Comparison of ENCODE assay signal across 15 cellular contexts in the genomic region with DNA sequence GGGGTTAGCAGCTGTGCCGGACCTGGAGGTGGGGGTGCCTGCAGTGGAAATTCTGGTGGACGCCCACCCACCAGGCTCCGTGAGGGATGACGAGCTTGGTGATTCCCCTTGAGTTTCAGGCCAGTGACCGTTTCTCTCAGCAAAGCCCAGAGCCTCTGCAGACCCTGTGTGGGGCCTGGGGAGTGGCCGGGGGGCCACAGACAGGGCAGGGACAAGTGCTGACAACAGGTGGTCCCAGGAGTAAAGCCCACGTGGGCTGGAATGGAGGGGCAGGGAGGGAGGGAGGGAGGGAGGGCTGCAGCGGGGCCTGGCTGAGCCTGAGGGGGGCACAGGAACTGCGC.
"Had no signal": no experiment of that assay in that cellular context is flagged by ENCODE, and none has a peak within 500 bp of the region (broad histone marks: within the 10 kb centered on the region; RNA-seq: fewer than 3 reads in every experiment).

No MANE protein-coding gene starts in this region.

- H3K4me1 ChIP-seq: colonic mucosa had no signal

- DNase-seq: activated CD4-positive, alpha-beta T cell treated with anti-CD3 and anti-CD28 coated beads for 1 hour; activated CD4-positive, alpha-beta T cell treated with anti-CD3 and anti-CD28 coated beads, Interleukin-2, amount 50 U/mL, for 48 hours; activated naive CD4-positive, alpha-beta T cell treated with anti-CD3 and anti-CD28 coated beads, Interleukin-2, amount 10 ng/mL, durations not matched to agents 7 days and 5 days; colonic mucosa; esophagus squamous epithelium; midbrain; stimulated activated CD4-positive, alpha-beta T cell treated with anti-CD3 and anti-CD28 coated beads, Interleukin-15, amount 100 ng/mL, for 24 hours; stimulated activated CD4-positive, alpha-beta T cell treated with anti-CD3 and anti-CD28 coated beads, Interleukin-4, amount 100 ng/mL, for 1 hour; stimulated activated naive B cell treated with anti-CD40 and anti-IgM and Interleukin-4, amounts not matched to agents 10 μg/mL and 1 μg/mL and 100 μg/mL, for 72 hours; upper lobe of right lung had no signal

- H3K36me3 ChIP-seq: colonic mucosa, ovary, upper lobe of right lung had no signal

- ATAC-seq: activated T-helper 17 cell treated with anti-CD3 and anti-CD28 coated beads, Interleukin-2, amount 50 U/mL, for 72 hours; SK-N-SH treated with all-trans-retinoic acid at 6 μM for 48 hours; stimulated activated naive B cell treated with anti-CD40 and anti-IgM and Interleukin-4, amounts not matched to agents 10 μg/mL and 1 μg/mL and 100 μg/mL, for 72 hours; upper lobe of right lung had no signal

- H3K4me3 ChIP-seq: cardiac muscle cell, colonic mucosa, ovary, upper lobe of right lung had no signal

- H3K27me3 ChIP-seq: cardiac muscle cell, colonic mucosa, ovary, upper lobe of right lung had no signal

- H3K27ac ChIP-seq: cardiac muscle cell, colonic mucosa, esophagus squamous epithelium, ovary, upper lobe of right lung, VCaP had no signal

- H3K9me3 ChIP-seq: colonic mucosa, ovary, upper lobe of right lung had no signal
